18 cellular contexts compared by ENCODE assay signal in genomic region chr12:64990991-64991570, GRCh38.
DNase-seq lines count a peak whose midpoint lies in the region; ATAC-seq lines count a peak whose summit lies in the region.
"Had no signal": no experiment of that assay in that cellular context is flagged by ENCODE, and none has a peak within 500 bp of the region (broad histone marks: within the 10 kb centered on the region; RNA-seq: fewer than 3 reads in every experiment).

No MANE protein-coding gene starts in this region.

- peaks cover 29% of the 10 kb centered on the region for H3K4me1 ChIP-seq in HUES48 (ENCODE audit: control insufficient read depth, insufficient read depth, low read length)
- H3K4me1 ChIP-seq: vagina had no signal

- H3K36me3 ChIP-seq in HUES48 (ENCODE audit: control insufficient read depth, insufficient read depth, low read length): no peaks in the 10 kb centered on the region
- H3K36me3 ChIP-seq: adrenal gland, ovary, vagina had no signal

- DNase-seq in foreskin melanocyte (peak; percentile 90), putamen (ENCODE audit: low spot score) (peak; percentile 48)
- DNase-seq in stimulated activated naive CD8-positive, alpha-beta T cell treated with anti-CD3 and anti-CD28 coated beads, Interleukin-15, Interleukin-2, amounts not matched to agents 100 U/mL and 50 U/mL, for 24 hours: no peak
- DNase-seq: activated CD4-positive, alpha-beta T cell treated with anti-CD3 and anti-CD28 coated beads, Interleukin-2, amount 10 ng/mL, durations not matched to agents 24 days and 14 days; activated effector memory CD4-positive, alpha-beta T cell treated with Interleukin-2 at 50 U/mL for 16 hours; adrenal gland; effector memory CD8-positive, alpha-beta T cell; H7; NCI-H1417 treated with DMSO at 0.1 percent for 48 hours; NCI-H774; ovary; PC-9; T1000 had no signal

- no peak overlapping the region for H3K9ac ChIP-seq in HUES48 (ENCODE audit: low read depth, low read length)

- H3K27me3 ChIP-seq in HUES48 (ENCODE audit: control insufficient read depth, insufficient read depth, low read length): no peaks in the 10 kb centered on the region
- H3K27me3 ChIP-seq: adrenal gland, ovary, vagina had no signal

- peaks cover 14% of the 10 kb centered on the region for H3K9me3 ChIP-seq in HUES48 (ENCODE audit: control insufficient read depth, insufficient read depth, low read length)
- H3K9me3 ChIP-seq: adrenal gland, ovary, vagina had no signal

- H3K27ac ChIP-seq in HUES48 (ENCODE audit: low read depth, low read length): peak overlapping the region; percentile 93
- peak overlapping the region; percentile 7 for H3K27ac ChIP-seq in angular gyrus (ENCODE audit: low read depth, low read length)
- H3K27ac ChIP-seq: adrenal gland, ovary, PC-9, vagina had no signal

- H3K4me3 ChIP-seq in HUES48 (ENCODE audit: low read depth, low read length): peak overlapping the region; percentile 44; the same call in 1 of the 2 replicates
- H3K4me3 ChIP-seq: adrenal gland, ovary, PC-9, vagina had no signal

- ATAC-seq in HG02885 (IDR thresholded peaks at IDR 0.05; ENCODE audit: poor library complexity, unreplicated experiment): no peak
- no peak for ATAC-seq in HG03196 (IDR thresholded peaks at IDR 0.05; ENCODE audit: unreplicated experiment)
- ATAC-seq in stimulated activated naive CD8-positive, alpha-beta T cell treated with anti-CD3 and anti-CD28 coated beads, Interleukin-15, Interleukin-2, amounts not matched to agents 100 U/mL and 50 U/mL, for 24 hours: no peak
- ATAC-seq: effector memory CD8-positive, alpha-beta T cell had no signal
